ENCODE assay signal across 8 cellular contexts in the genomic region with DNA sequence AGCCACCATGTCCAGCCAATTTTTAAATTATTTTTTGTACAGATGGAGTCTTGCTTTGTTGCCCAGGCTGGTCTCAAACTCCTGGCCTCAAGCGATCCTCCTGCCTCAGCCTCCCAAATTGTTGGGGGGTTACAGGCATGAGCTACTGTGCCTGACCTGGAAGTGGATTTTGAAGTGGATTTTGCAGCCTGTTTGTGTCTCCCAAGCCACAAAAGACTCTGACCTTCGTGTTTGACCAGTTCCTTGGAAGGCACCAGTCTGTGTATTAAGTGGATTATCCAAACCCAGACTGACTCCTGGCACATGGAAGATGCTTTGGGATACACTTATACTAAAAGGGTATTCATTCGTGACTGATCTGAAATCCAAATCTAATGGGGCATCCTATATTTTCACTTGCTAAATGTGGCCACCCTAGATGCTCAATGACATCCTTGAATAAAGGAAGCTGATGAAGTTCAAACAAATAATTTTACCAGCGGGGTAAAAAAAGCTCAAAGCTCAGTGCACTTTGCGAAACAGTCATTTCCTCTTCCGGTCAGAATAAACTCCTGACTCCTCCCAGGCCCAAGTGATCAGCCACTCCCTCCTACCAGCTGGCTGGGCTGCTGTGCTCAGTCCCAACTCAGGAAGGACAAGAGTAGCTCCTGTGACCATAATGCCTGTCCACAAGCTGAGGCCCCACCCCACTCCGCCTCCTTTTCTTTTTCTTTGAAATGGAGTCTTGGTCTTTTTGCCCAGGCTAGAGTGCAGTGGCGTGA. TPM values are rescaled to one million over a fixed set of nuclear protein-coding genes. Genes with fewer than 3 reads are reported as not detected.
A peak's percentile ranks its signal among the peaks of the same experiment; 100 is the strongest.
DNase-seq lines count a peak whose midpoint lies in the region; ATAC-seq lines count a peak whose summit lies in the region.

No MANE protein-coding gene starts in this region.

- no peaks in the 10 kb centered on the region for H3K9me3 ChIP-seq in HAP-1

- DNase-seq in NCI-H748 (lab: John Stamatoyannopoulos, UW; ENCODE audit: unreplicated experiment) (peak; percentile 35), NCI-H748 treated with DMSO at 0.1 percent for 48 hours (lab: John Stamatoyannopoulos, UW) (no peak), HAP-1 (ENCODE audit: low spot score in 2 of 2) (peak; percentile 58 to 76), NCI-H146 (lab: John Stamatoyannopoulos, UW) (peak; percentile 62), left cardiac atrium (peak; percentile 75), NCI-H187 (lab: John Stamatoyannopoulos, UW) (no peak)
- peak; percentile 34 to 52 for DNase-seq in activated T-cell treated with anti-CD3 and anti-CD28 coated beads, Interleukin-2, amount 50 U/mL, for 48 hours
- peak in 1 of 2 donors; percentile 64 for DNase-seq in stimulated activated effector memory CD8-positive, alpha-beta T cell treated with anti-CD3 and anti-CD28 coated beads, Interleukin-12 subunit alpha, Interleukin-12 subunit beta, amount 100 ng/mL, for 72 hours (ENCODE audit: low spot score in 2 of 2)

- no peaks in the 10 kb centered on the region for H3K27me3 ChIP-seq in HAP-1 (ENCODE audit: low read depth)

- intact Hi-C loops in left cardiac atrium (cut with DNase I) = no loop called here

- peaks cover 18% of the 10 kb centered on the region for H3K4me1 ChIP-seq in HAP-1

- peaks cover 9% of the 10 kb centered on the region for H3K4me1 Mint-ChIP-seq in stimulated activated effector memory CD8-positive, alpha-beta T cell treated with anti-CD3 and anti-CD28 coated beads, Interleukin-12 subunit alpha, Interleukin-12 subunit beta, amount 100 ng/mL, for 72 hours

- H3K27ac Mint-ChIP-seq in stimulated activated effector memory CD8-positive, alpha-beta T cell treated with anti-CD3 and anti-CD28 coated beads, Interleukin-12 subunit alpha, Interleukin-12 subunit beta, amount 100 ng/mL, for 72 hours = peak overlapping the region; percentile 92

- H3K36me3 Mint-ChIP-seq in stimulated activated effector memory CD8-positive, alpha-beta T cell treated with anti-CD3 and anti-CD28 coated beads, Interleukin-12 subunit alpha, Interleukin-12 subunit beta, amount 100 ng/mL, for 72 hours = no peaks in the 10 kb centered on the region

- H3K9me3 Mint-ChIP-seq in stimulated activated effector memory CD8-positive, alpha-beta T cell treated with anti-CD3 and anti-CD28 coated beads, Interleukin-12 subunit alpha, Interleukin-12 subunit beta, amount 100 ng/mL, for 72 hours = no peaks in the 10 kb centered on the region

- peak; percentile 92 to 93 for ATAC-seq in left cardiac atrium
- peak; percentile 94 for ATAC-seq in stimulated activated effector memory CD8-positive, alpha-beta T cell treated with anti-CD3 and anti-CD28 coated beads, Interleukin-12 subunit alpha, Interleukin-12 subunit beta, amount 100 ng/mL, for 72 hours

- in situ Hi-C loops in HAP-1 (cut with MboI; ENCODE audit: low sequenced_read_pairs) = no loop called here

- peak overlapping the region; percentile 48 for H3K4me3 Mint-ChIP-seq in stimulated activated effector memory CD8-positive, alpha-beta T cell treated with anti-CD3 and anti-CD28 coated beads, Interleukin-12 subunit alpha, Interleukin-12 subunit beta, amount 100 ng/mL, for 72 hours

- no peaks in the 10 kb centered on the region for H3K36me3 ChIP-seq in HAP-1 (replicated peaks)

- 0 out of 2 replicates have a peak overlapping the region, but pooled peaks have one; percentile 5 for H3K4me3 ChIP-seq in HAP-1

RNA-seq across cellular contexts. Expression of gene GATAD2A, which starts 32.6 kb away (rescaled TPM):
- 10 to 100 TPM; 34.2 to 62.3 TPM for total RNA-seq in left cardiac atrium

RNA-seq across cellular contexts. Expression of gene MAU2, which starts 52.2 kb away (rescaled TPM):
- 10 to 100 TPM; 26.2 to 35.5 TPM for total RNA-seq in left cardiac atrium

RNA-seq across cellular contexts. Expression of gene SUGP1, which starts 52.5 kb away (rescaled TPM):
- total RNA-seq in left cardiac atrium = 10 to 100 TPM; 33.5 to 40.5 TPM

Comparison
In these comparisons a context has a peak if more than half of its experiments do, and no peak if none do; other contexts are left out.
1. DNase-seq: peak in NCI-H748 (single experiment), HAP-1 (2 of 2), NCI-H146 (single experiment), activated T-cell treated with anti-CD3 and anti-CD28 coated beads, Interleukin-2, amount 50 U/mL, for 48 hours (2 of 2) and left cardiac atrium (single experiment); none in NCI-H748 treated with DMSO at 0.1 percent for 48 hours (single experiment) and NCI-H187 (0 of 2).